In the genomic region with DNA sequence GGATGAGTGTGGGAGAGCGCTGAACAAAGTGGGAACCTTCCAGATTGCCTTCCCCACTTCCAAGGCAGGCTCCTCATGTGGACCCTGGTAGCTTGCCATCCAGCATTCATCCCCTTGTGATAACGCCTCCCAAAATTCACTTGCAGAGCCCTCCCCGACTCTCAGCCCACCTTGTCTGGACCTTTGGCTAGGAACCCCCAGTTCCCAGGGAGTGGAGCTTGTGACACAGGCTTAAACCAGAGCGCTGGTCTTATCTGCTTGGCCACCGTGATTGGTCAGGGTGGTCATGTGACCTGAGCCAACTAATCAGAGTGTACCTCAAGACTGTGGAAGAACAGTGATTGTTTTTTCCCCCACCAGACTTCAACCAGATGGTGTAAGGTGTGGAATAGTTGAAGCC, we compare ENCODE assay signal across 14 cellular contexts.
"Had no signal": no experiment of that assay in that cellular context is flagged by ENCODE, and none has a peak within 500 bp of the region (broad histone marks: within the 10 kb centered on the region; RNA-seq: fewer than 3 reads in every experiment).

No MANE protein-coding gene starts in this region.

- H3K4me1 Mint-ChIP-seq: activated CD4-positive, alpha-beta T cell treated with anti-CD3 and anti-CD28 coated beads, Interleukin-2, amount 10 ng/mL, durations not matched to agents 7 days and 5 days; activated naive CD4-positive, alpha-beta T cell treated with anti-CD3 and anti-CD28 coated beads, Interleukin-2, amount 10 ng/mL, durations not matched to agents 7 days and 5 days; naive B cell had no signal

- H3K4me3 Mint-ChIP-seq: activated CD4-positive, alpha-beta T cell treated with anti-CD3 and anti-CD28 coated beads, Interleukin-2, amount 10 ng/mL, durations not matched to agents 7 days and 5 days; activated naive CD4-positive, alpha-beta T cell treated with anti-CD3 and anti-CD28 coated beads, Interleukin-2, amount 10 ng/mL, durations not matched to agents 7 days and 5 days; naive B cell; neural progenitor cell; T-helper 2 cell treated with Interferon-gamma antibody and Interleukin-4, amounts not matched to agents 5 μg/mL and 100 μg/mL, for 36 hours had no signal

- H3K4me2 ChIP-seq: neural progenitor cell had no signal

- H3K9me3 Mint-ChIP-seq: activated CD4-positive, alpha-beta T cell treated with anti-CD3 and anti-CD28 coated beads, Interleukin-2, amount 10 ng/mL, durations not matched to agents 7 days and 5 days; activated naive CD4-positive, alpha-beta T cell treated with anti-CD3 and anti-CD28 coated beads, Interleukin-2, amount 10 ng/mL, durations not matched to agents 7 days and 5 days; activated T-helper 2 cell treated with anti-CD3 and anti-CD28 coated beads, Interferon-gamma antibody, Interleukin-2, Interleukin-4, amounts not matched to agents 10 μg/mL and 5 μg/mL and 100 μg/mL, durations not matched to agents 14 hours and 24 hours and 36 hours; neural progenitor cell; T-helper 2 cell treated with Interferon-gamma antibody and Interleukin-4, amounts not matched to agents 5 μg/mL and 100 μg/mL, for 36 hours had no signal

- H3K27ac ChIP-seq: cardiac muscle cell, heart left ventricle, lower lobe of right lung, neural progenitor cell, ovary had no signal

- H3K36me3 Mint-ChIP-seq: activated naive CD4-positive, alpha-beta T cell treated with anti-CD3 and anti-CD28 coated beads, Interleukin-2, amount 10 ng/mL, durations not matched to agents 7 days and 5 days; naive B cell; neural progenitor cell had no signal

- H3K4me3 ChIP-seq: cardiac muscle cell, heart left ventricle, lower lobe of right lung, neural progenitor cell, ovary had no signal

- H3K4me1 ChIP-seq: heart left ventricle, neural progenitor cell had no signal

- H3K27ac Mint-ChIP-seq: activated CD4-positive, alpha-beta T cell treated with anti-CD3 and anti-CD28 coated beads, Interleukin-2, amount 10 ng/mL, durations not matched to agents 7 days and 5 days; activated naive CD4-positive, alpha-beta T cell treated with anti-CD3 and anti-CD28 coated beads, Interleukin-2, amount 10 ng/mL, durations not matched to agents 7 days and 5 days; activated T-helper 2 cell treated with anti-CD3 and anti-CD28 coated beads, Interferon-gamma antibody, Interleukin-2, Interleukin-4, amounts not matched to agents 10 μg/mL and 5 μg/mL and 100 μg/mL, durations not matched to agents 14 hours and 24 hours and 36 hours; naive B cell; neural progenitor cell; T-helper 2 cell treated with Interferon-gamma antibody and Interleukin-4, amounts not matched to agents 5 μg/mL and 100 μg/mL, for 36 hours had no signal

- H2AFZ ChIP-seq: neural progenitor cell had no signal

- H3K27me3 ChIP-seq: neural progenitor cell, ovary had no signal

- H3K9ac ChIP-seq: neural progenitor cell had no signal

- FAIRE-seq: frontal cortex had no signal

- DNase-seq: activated CD4-positive, alpha-beta T cell treated with anti-CD3 and anti-CD28 coated beads, Interleukin-2, amount 10 ng/mL, durations not matched to agents 7 days and 5 days; activated naive CD4-positive, alpha-beta T cell treated with anti-CD3 and anti-CD28 coated beads, Interleukin-2, amount 10 ng/mL, durations not matched to agents 7 days and 5 days; activated T-cell treated with anti-CD3 and anti-CD28 coated beads, Interleukin-2, amount 50 U/mL, for 1 hour; heart left ventricle; left cardiac atrium; lower lobe of right lung; naive B cell; ovary; stimulated activated CD4-positive, alpha-beta T cell treated with anti-CD3 and anti-CD28 coated beads, Interleukin-12 subunit alpha, Interleukin-12 subunit beta, amount 100 ng/mL, for 4 hours had no signal

- H3K36me3 ChIP-seq: cardiac muscle cell, heart left ventricle, lower lobe of right lung, neural progenitor cell, ovary had no signal

- H3K9me3 ChIP-seq: heart left ventricle, lower lobe of right lung, ovary had no signal
